In the genomic region with DNA sequence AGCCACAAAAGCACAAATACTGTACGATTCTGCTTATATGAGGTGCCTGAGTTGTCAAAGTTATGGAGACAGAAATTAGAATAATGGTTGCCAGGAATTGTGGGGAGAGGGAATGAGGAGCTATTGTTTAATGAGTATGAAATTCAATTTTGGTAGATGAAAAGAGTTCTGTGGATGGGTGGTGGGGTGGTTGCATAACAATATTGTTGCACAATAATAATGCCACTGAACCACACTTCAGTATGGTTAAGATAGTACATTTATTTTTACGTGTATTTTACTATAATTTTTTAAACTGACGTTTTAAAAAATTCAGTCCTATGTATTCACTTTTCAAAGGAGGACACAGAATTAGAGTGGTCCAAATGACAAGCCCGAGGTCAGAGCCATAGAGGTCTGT, we compare ENCODE assay signal across 1 cellular context.
A peak's percentile ranks its signal among the peaks of the same experiment; 100 is the strongest.
TF ChIP-seq lines count a peak whose summit lies in the region.

No MANE protein-coding gene starts in this region.

TF ChIP-seq in HepG2, 621 proteins besides CTCF, POLR2A, EP300 and RAD21:
- peak; percentile 74 for TF ChIP-seq CEBPB (IDR thresholded peaks at IDR 0.05; ENCODE audit: borderline replicate concordance, low read depth, low read length)
- no peak for TF ChIP-seq ZNF20 (CRISPR knock-in tag; IDR thresholded peaks at IDR 0.05)
- TF ChIP-seq, protein P1, sequence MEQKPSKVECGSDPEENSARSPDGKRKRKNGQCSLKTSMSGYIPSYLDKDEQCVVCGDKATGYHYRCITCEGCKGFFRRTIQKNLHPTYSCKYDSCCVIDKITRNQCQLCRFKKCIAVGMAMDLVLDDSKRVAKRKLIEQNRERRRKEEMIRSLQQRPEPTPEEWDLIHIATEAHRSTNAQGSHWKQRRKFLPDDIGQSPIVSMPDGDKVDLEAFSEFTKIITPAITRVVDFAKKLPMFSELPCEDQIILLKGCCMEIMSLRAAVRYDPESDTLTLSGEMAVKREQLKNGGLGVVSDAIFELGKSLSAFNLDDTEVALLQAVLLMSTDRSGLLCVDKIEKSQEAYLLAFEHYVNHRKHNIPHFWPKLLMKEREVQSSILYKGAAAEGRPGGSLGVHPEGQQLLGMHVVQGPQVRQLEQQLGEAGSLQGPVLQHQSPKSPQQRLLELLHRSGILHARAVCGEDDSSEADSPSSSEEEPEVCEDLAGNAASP (CRISPR knock-in tag; IDR thresholded peaks at IDR 0.05; ENCODE audit: borderline replicate concordance) = no peak
TF ChIP-seq in HepG2: peak in this region for 1.
